In genomic region chr6:18280084-18280483, GRCh38 we compare ENCODE assay signal across 19 cellular contexts. TPM values are rescaled to one million over a fixed set of nuclear protein-coding genes. Genes with fewer than 3 reads are reported as not detected.
DNase-seq lines count a peak whose midpoint lies in the region; ATAC-seq and TF ChIP-seq lines count a peak whose summit lies in the region.
"Had no signal": no experiment of that assay in that cellular context is flagged by ENCODE, and none has a peak within 500 bp of the region (broad histone marks: within the 10 kb centered on the region; RNA-seq: fewer than 3 reads in every experiment).

No MANE protein-coding gene starts in this region.

- H3K27me3 Mint-ChIP-seq in natural killer cell (ENCODE audit: low read depth in 2 of 2), result peaks cover 35 to 43% of the 10 kb centered on the region in 2 donors

- H3K9ac ChIP-seq in colonic mucosa (ENCODE audit: low read depth in 2 of 2, low read length in 2 of 2), result no peak overlapping the region

- H3K4me1 ChIP-seq in foreskin keratinocyte (no peaks in the 10 kb centered on the region), colonic mucosa (no peaks in the 10 kb centered on the region)

- H3K9me3 Mint-ChIP-seq in natural killer cell, result no peaks in the 10 kb centered on the region
- H3K9me3 Mint-ChIP-seq: activated CD4-positive, alpha-beta T cell treated with anti-CD3 and anti-CD28 coated beads, Interleukin-2, amount 10 ng/mL, durations not matched to agents 7 days and 5 days; memory B cell had no signal

- H3K27ac ChIP-seq in foreskin keratinocyte (no peak overlapping the region), colonic mucosa (no peak overlapping the region)
- H3K27ac ChIP-seq: epithelial cell of prostate, pancreas had no signal

- peaks cover 0 to 9% of the 10 kb centered on the region in 2 donors for H3K4me1 Mint-ChIP-seq in natural killer cell

- H3K9me3 ChIP-seq in MG63 (no peaks in the 10 kb centered on the region), colonic mucosa (no peaks in the 10 kb centered on the region)
- H3K9me3 ChIP-seq: pancreas had no signal

- intact Hi-C loops in natural killer cell (cut with micrococcal nuclease) (no loop called here), colonic mucosa (cut with DNase I) (no loop called here)

- no peak for TF ChIP-seq CTCF in foreskin keratinocyte (conservative IDR thresholded peaks at IDR 0.05)
- no peak for TF ChIP-seq CTCF in natural killer cell (IDR thresholded peaks at IDR 0.05)
- TF ChIP-seq CTCF in colonic mucosa (IDR thresholded peaks at IDR 0.05), result no peak

- no peak overlapping the region for H3K27ac Mint-ChIP-seq in natural killer cell
- H3K27ac Mint-ChIP-seq: activated CD4-positive, alpha-beta T cell treated with anti-CD3 and anti-CD28 coated beads, Interleukin-2, amount 10 ng/mL, durations not matched to agents 7 days and 5 days; memory B cell; stimulated activated memory B cell treated with anti-CD40 and anti-IgM and Interleukin-4, amounts not matched to agents 10 μg/mL and 1 μg/mL and 100 μg/mL, for 72 hours had no signal

- H3K36me3 Mint-ChIP-seq in natural killer cell, result no peaks in the 10 kb centered on the region
- H3K36me3 Mint-ChIP-seq: stimulated activated memory B cell treated with anti-CD40 and anti-IgM and Interleukin-4, amounts not matched to agents 10 μg/mL and 1 μg/mL and 100 μg/mL, for 72 hours had no signal

- H3K4me3 ChIP-seq in MG63, result no peak overlapping the region
- H3K4me3 ChIP-seq in colonic mucosa, result no peak overlapping the region
- H3K4me3 ChIP-seq: pancreas had no signal

- no peak overlapping the region for H3K4me3 Mint-ChIP-seq in natural killer cell
- H3K4me3 Mint-ChIP-seq: activated CD4-positive, alpha-beta T cell treated with anti-CD3 and anti-CD28 coated beads, Interleukin-2, amount 10 ng/mL, durations not matched to agents 7 days and 5 days; memory B cell; stimulated activated memory B cell treated with anti-CD40 and anti-IgM and Interleukin-4, amounts not matched to agents 10 μg/mL and 1 μg/mL and 100 μg/mL, for 72 hours had no signal

- peak; percentile 9 for DNase-seq in COLO668 (lab: John Stamatoyannopoulos, UW; ENCODE audit: unreplicated experiment)
- peak; percentile 47 for DNase-seq in MG63
- DNase-seq in NCI-H748 (lab: John Stamatoyannopoulos, UW; ENCODE audit: unreplicated experiment), result peak; percentile 91
- peak in 1 of 2 donors; percentile 43 for DNase-seq in foreskin keratinocyte
- DNase-seq in Kasumi-1 (lab: John Stamatoyannopoulos, UW), result no peak
- DNase-seq in natural killer cell, result no peak
- DNase-seq in CD1c-positive myeloid dendritic cell (ENCODE audit: extremely low spot score), result no peak
- no peak for DNase-seq in colonic mucosa
- DNase-seq: activated CD4-positive, alpha-beta T cell treated with anti-CD3 and anti-CD28 coated beads, Interleukin-2, amount 10 ng/mL, durations not matched to agents 7 days and 5 days; activated gamma-delta T cell; C1 segment of cervical spinal cord; caudate nucleus; hypothalamus; pancreas; stimulated activated CD4-positive, alpha-beta T cell treated with anti-CD3 and anti-CD28 coated beads, Interleukin-1b, Interleukin-23, amount 100 ng/mL, for 48 hours; T-helper 1 cell had no signal

- ATAC-seq in foreskin keratinocyte (peak; percentile 23), natural killer cell (no peak)
- ATAC-seq: pancreas; stimulated activated memory B cell treated with anti-CD40 and anti-IgM and Interleukin-4, amounts not matched to agents 10 μg/mL and 1 μg/mL and 100 μg/mL, for 72 hours had no signal

- H3K36me3 ChIP-seq in MG63 (no peaks in the 10 kb centered on the region), colonic mucosa (no peaks in the 10 kb centered on the region)
- H3K36me3 ChIP-seq: pancreas had no signal

- H3K27me3 ChIP-seq in MG63 (no peaks in the 10 kb centered on the region), foreskin keratinocyte (peaks cover 17% of the 10 kb centered on the region), colonic mucosa (peaks cover 26% of the 10 kb centered on the region)

RNA-seq across cellular contexts. Expression of gene DEK, which starts 15.8 kb away (rescaled TPM):
- total RNA-seq in MG63 (2014; rRNA removed; shearing (Covaris generic); ENCODE audit: low replicate concordance), result 86.4 and 160 TPM in 2 replicates
- total RNA-seq in foreskin keratinocyte (125 and 154 TPM in 2 replicates), natural killer cell (10 to 100 TPM; 79.5 to 89.7 (median 80.9) TPM), colonic mucosa (100 to 1,000 TPM; 113 to 145 TPM)
- polyA plus RNA-seq in foreskin keratinocyte, result 58.0 and 78.7 TPM in 2 replicates

Comparison
In these comparisons a context has a peak if more than half of its experiments do, and no peak if none do; other contexts are left out.
1. DNase-seq: peak in COLO668 (single experiment), MG63 (single experiment) and NCI-H748 (single experiment); none in Kasumi-1 (0 of 2), natural killer cell (single experiment), CD1c-positive myeloid dendritic cell (single experiment) and colonic mucosa (single experiment).